Comparison of ENCODE assay signal across 8 cellular contexts in the genomic region with DNA sequence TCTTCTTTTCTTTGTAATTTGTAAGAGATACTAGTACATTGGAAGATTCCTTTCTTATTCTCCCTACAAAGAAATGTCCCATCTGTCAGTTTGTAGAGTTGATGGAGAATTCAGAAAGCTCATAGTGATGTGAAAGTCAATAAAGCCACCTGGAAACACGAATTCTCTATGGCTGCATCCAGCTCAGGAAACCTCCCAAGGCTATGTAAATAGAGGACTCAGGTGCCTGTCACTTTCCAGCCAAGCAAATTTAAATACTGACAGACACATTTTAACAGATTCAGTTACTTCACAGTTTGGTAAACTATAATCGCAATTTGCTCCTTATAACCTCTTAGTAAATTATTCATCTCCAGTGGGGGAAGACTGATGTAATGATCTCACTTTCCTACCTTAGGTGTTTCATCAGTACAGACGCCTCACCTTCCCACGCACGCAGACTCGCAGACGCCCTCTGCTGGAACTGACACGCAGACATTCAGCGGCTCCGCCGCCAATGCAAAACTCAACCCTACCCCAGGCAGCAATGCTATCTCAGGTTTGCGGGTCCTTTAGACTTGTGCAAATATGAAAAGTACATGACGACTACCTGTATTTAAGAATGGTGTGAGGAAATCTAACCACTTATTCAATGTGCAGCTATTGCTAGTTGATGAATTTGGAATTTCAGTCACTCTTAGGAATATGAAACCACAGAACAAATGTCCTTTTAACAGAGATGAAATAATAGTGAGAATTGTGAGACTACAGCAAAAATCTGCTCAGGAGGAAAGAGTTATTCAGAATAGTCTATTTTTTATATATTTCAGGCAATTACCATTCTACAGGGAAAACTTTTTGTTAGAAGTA.
DNase-seq lines count a peak whose midpoint lies in the region; ATAC-seq and TF ChIP-seq lines count a peak whose summit lies in the region.

No MANE protein-coding gene starts in this region.

- H3K36me3 Mint-ChIP-seq in neural crest cell (ENCODE audit: low read depth): no peaks in the 10 kb centered on the region

- no peak for TF ChIP-seq POLR2A in testis (IDR thresholded peaks at IDR 0.05)

- no peak overlapping the region for H3K4me3 Mint-ChIP-seq in neural crest cell

- H3K36me3 ChIP-seq in testis (ENCODE audit: low read depth, missing control alignments): no peaks in the 10 kb centered on the region

- DNase-seq in GM12864 (ENCODE audit: low read depth) (no peak), NCI-H2171 treated with DMSO at 0.1 percent for 48 hours (lab: John Stamatoyannopoulos, UW) (peak; percentile 60), epithelial cell of prostate (ENCODE audit: low read depth, low spot score) (peak; percentile 18), neural crest cell (ENCODE audit: low read depth, low spot score) (peak; percentile 63), testis (peak; percentile 79), NCI-H1436 (lab: John Stamatoyannopoulos, UW) (no peak)
- peak; percentile 83 for DNase-seq in activated CD8-positive, alpha-beta memory T cell treated with anti-CD3 and anti-CD28 coated beads, Interleukin-2, amount 50 U/mL, for 48 hours

- no peaks in the 10 kb centered on the region for H3K9me3 ChIP-seq in testis

- H3K27ac ChIP-seq in epithelial cell of prostate (peak overlapping the region; percentile 41), testis (no peak overlapping the region)

- H3K4me3 ChIP-seq in GM12864 (ENCODE audit: low read depth, low read length): no peak overlapping the region
- H3K4me3 ChIP-seq in testis: no peak overlapping the region

- peaks cover 15% of the 10 kb centered on the region for H3K4me1 Mint-ChIP-seq in neural crest cell

- peaks cover 9% of the 10 kb centered on the region for H3K27me3 Mint-ChIP-seq in neural crest cell (ENCODE audit: low read depth)

- H3K9me3 Mint-ChIP-seq in neural crest cell: no peaks in the 10 kb centered on the region

- H3K27me3 ChIP-seq in testis: no peaks in the 10 kb centered on the region

- ATAC-seq in GM19023 (IDR thresholded peaks at IDR 0.05; ENCODE audit: unreplicated experiment): no peak

- WGBS in testis, 2 donors: 3 to 9% methylated on average over 13 of the region's 13 CpGs

- H3K4me1 ChIP-seq in testis: no peaks in the 10 kb centered on the region

- TF ChIP-seq CTCF in GM12864 (IDR thresholded peaks at IDR 0.05; ENCODE audit: low read depth, low read length, missing control alignments): peak; percentile 33
- TF ChIP-seq CTCF in neural crest cell (conservative IDR thresholded peaks at IDR 0.05): peak; percentile 87
- TF ChIP-seq CTCF in testis (IDR thresholded peaks at IDR 0.05): peak in 2 of 3 experiments; percentile 36 to 64

- intact Hi-C loops in testis (cut with DNase I; ENCODE audit: low total_unique reads): no loop called here

- no peak overlapping the region for H3K27ac Mint-ChIP-seq in neural crest cell (ENCODE audit: unreplicated experiment)

Comparison
In these comparisons a context has a peak if more than half of its experiments do, and no peak if none do; other contexts are left out.
1. DNase-seq: peak in NCI-H2171 treated with DMSO at 0.1 percent for 48 hours (single experiment), activated CD8-positive, alpha-beta memory T cell treated with anti-CD3 and anti-CD28 coated beads, Interleukin-2, amount 50 U/mL, for 48 hours (single experiment), epithelial cell of prostate (single experiment), neural crest cell (single experiment) and testis (single experiment); none in GM12864 (single experiment) and NCI-H1436 (single experiment).
2. CTCF ChIP-seq: peak in every context shown above with its lines; median percentile 87 in neural crest cell; 50 in testis; 33 in GM12864.